35 cellular contexts compared by ENCODE assay signal in the genomic region with DNA sequence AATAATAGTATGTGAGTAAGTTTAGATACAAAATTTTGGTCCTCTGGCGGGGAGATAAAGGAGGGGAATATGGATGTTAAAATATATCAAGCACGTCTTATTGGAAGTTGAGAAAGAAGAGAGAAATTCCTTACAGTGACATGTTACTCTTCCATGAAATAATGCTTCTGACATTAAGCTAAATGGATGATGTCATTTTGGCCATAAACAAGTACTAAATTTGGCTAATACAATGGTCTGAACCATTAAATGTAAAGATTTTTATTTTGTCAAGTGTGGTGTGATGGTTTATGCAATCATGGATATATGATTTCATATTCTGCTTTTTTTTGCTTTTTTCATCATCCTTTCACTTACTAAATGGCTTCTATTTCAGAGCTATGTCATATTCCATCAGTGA.
"Had no signal": no experiment of that assay in that cellular context is flagged by ENCODE, and none has a peak within 500 bp of the region (broad histone marks: within the 10 kb centered on the region; RNA-seq: fewer than 3 reads in every experiment).

No MANE protein-coding gene starts in this region.

- H3K4me3 ChIP-seq: MG63 had no signal

- H3K9me3 ChIP-seq: MG63 had no signal

- H3K27me3 ChIP-seq: MG63 had no signal

- H3K36me3 ChIP-seq: MG63 had no signal

- DNase-seq: Karpas-422, Kasumi-1, MG63, MM.1S, MV-4-11, NCI-H1048, NCI-H1092, NCI-H1092 treated with DMSO at 0.1 percent for 48 hours, NCI-H1105, NCI-H1105 treated with DMSO at 0.1 percent for 48 hours, NCI-H1417, NCI-H1417 treated with DMSO at 0.1 percent for 48 hours, NCI-H1436 treated with DMSO at 0.1 percent for 48 hours, NCI-H146, NCI-H1694 treated with DMSO at 0.1 percent for 48 hours, NCI-H187, NCI-H187 treated with DMSO at 0.1 percent for 48 hours, NCI-H1930, NCI-H2029, NCI-H2029 treated with DMSO at 0.1 percent for 48 hours, NCI-H2081, NCI-H2081 treated with DMSO at 0.1 percent for 48 hours, NCI-H2107, NCI-H2171, NCI-H2171 treated with DMSO at 0.1 percent for 48 hours, NCI-H2227 treated with DMSO at 0.1 percent for 48 hours, NCI-H226, NCI-H345, NCI-H446, NCI-H446 treated with DMSO at 0.1 percent for 48 hours, NCI-H510A, NCI-H510A treated with DMSO at 0.1 percent for 48 hours, NCI-H524, NCI-H524 treated with DMSO at 0.1 percent for 48 hours, NCI-H526 had no signal
